9 cellular contexts compared by ENCODE assay signal in genomic region chr14:56580317-56580711, GRCh38. TPM values are rescaled to one million over a fixed set of nuclear protein-coding genes. Genes with fewer than 3 reads are reported as not detected.
A peak's percentile ranks its signal among the peaks of the same experiment; 100 is the strongest.
DNase-seq lines count a peak whose midpoint lies in the region; ATAC-seq, FAIRE-seq and TF ChIP-seq lines count a peak whose summit lies in the region.
"Had no signal": no experiment of that assay in that cellular context is flagged by ENCODE, and none has a peak within 500 bp of the region (broad histone marks: within the 10 kb centered on the region; RNA-seq: fewer than 3 reads in every experiment).

No MANE protein-coding gene starts in this region.

- H2AFZ ChIP-seq in astrocyte (ENCODE audit: low read depth, low read length) (peak overlapping the region; percentile 95), mesenchymal stem cell (ENCODE audit: low read depth, low read length) (no peak overlapping the region)

- H3K79me2 ChIP-seq in astrocyte (ENCODE audit: insufficient read depth, low read length) = peaks cover 40% of the 10 kb centered on the region

- no peak overlapping the region for H3K14ac ChIP-seq in mesenchymal stem cell (ENCODE audit: low read length in 2 of 2)

- H3K27ac ChIP-seq in HUES48 (ENCODE audit: low read depth, low read length) (peak overlapping the region; percentile 87), astrocyte (ENCODE audit: low read depth, low read length) (peak overlapping the region; percentile 93), mesenchymal stem cell (ENCODE audit: low read length, poor library complexity, severe bottlenecking) (no peak overlapping the region)

- H2BK5ac ChIP-seq in mesenchymal stem cell (ENCODE audit: low read depth, low read length, poor library complexity, severe bottlenecking) = no peak overlapping the region

- H3K4me3 Mint-ChIP-seq in astrocyte (ENCODE audit: unreplicated experiment) = peak overlapping the region; percentile 98

- peaks cover 17% of the 10 kb centered on the region for H3K79me1 ChIP-seq in mesenchymal stem cell (replicated peaks; ENCODE audit: low read length, poor library complexity, severe bottlenecking)

- no peak overlapping the region for H3K18ac ChIP-seq in mesenchymal stem cell (ENCODE audit: low read depth in 1 of 2, low read length in 2 of 2)

- H2BK15ac ChIP-seq in mesenchymal stem cell (ENCODE audit: low read depth, poor library complexity, severe bottlenecking) = no peak overlapping the region

- H3K9ac ChIP-seq in HUES48 (ENCODE audit: low read depth, low read length) (peak overlapping the region; percentile 99), astrocyte (ENCODE audit: low read length) (peak overlapping the region; percentile 94), mesenchymal stem cell (ENCODE audit: low read length) (peak overlapping the region; percentile 97)

- H3K9me3 ChIP-seq in HUES48 (ENCODE audit: control insufficient read depth, insufficient read depth, low read length) (no peaks in the 10 kb centered on the region), astrocyte (ENCODE audit: insufficient read depth, low read depth, low read length) (no peaks in the 10 kb centered on the region), mesenchymal stem cell (ENCODE audit: control insufficient read depth, low read length) (no peaks in the 10 kb centered on the region)

- no peak overlapping the region for H3K4ac ChIP-seq in mesenchymal stem cell (ENCODE audit: low read depth in 1 of 2, low read length in 2 of 2)

- peaks cover 41% of the 10 kb centered on the region for H4K20me1 ChIP-seq in astrocyte (ENCODE audit: insufficient read depth, low read length)

- H4K8ac ChIP-seq in mesenchymal stem cell (ENCODE audit: low read length) = no peak overlapping the region

- H3K4me2 ChIP-seq in astrocyte (ENCODE audit: low read length) = peak overlapping the region; percentile 98
- H3K4me2 ChIP-seq in mesenchymal stem cell (ENCODE audit: low read length, poor library complexity, severe bottlenecking) = peak overlapping the region; percentile 25

- no peak overlapping the region for H2BK12ac ChIP-seq in mesenchymal stem cell (ENCODE audit: low read length in 2 of 2)

- H3K4me1 ChIP-seq in HUES48 (ENCODE audit: control insufficient read depth, insufficient read depth, low read length) = peaks cover 7% of the 10 kb centered on the region; the same call in 1 of the 2 replicates
- peaks cover 11% of the 10 kb centered on the region for H3K4me1 ChIP-seq in astrocyte (ENCODE audit: insufficient read depth, low read length)
- H3K4me1 ChIP-seq in mesenchymal stem cell (ENCODE audit: control insufficient read depth, insufficient read depth, low read depth, low read length) = peaks cover 4% of the 10 kb centered on the region

- no peak overlapping the region for H2AK5ac ChIP-seq in mesenchymal stem cell (ENCODE audit: low read length, severe bottlenecking)

- H3K4me3 ChIP-seq in HUES48 (ENCODE audit: low read depth, low read length) (peak overlapping the region; percentile 86), astrocyte (ENCODE audit: insufficient read depth, low read depth, low read length) (peak overlapping the region; percentile 98), mesenchymal stem cell (ENCODE audit: insufficient read depth in 1 of 2, low read depth in 1 of 2, low read length in 2 of 2) (peak overlapping the region; percentile 97 to 100)

- no peaks in the 10 kb centered on the region for H3K9me3 Mint-ChIP-seq in astrocyte (ENCODE audit: unreplicated experiment)

- FAIRE-seq in astrocyte (lab: Jason Lieb, UNC) = no peak
- FAIRE-seq: TTC549 had no signal

- 28% methylated on average over 4 of the region's 6 CpGs for WGBS in mesenchymal stem cell

- H3K36me3 Mint-ChIP-seq in astrocyte (ENCODE audit: low read depth, unreplicated experiment) = no peaks in the 10 kb centered on the region

- ATAC-seq in HG02610 (IDR thresholded peaks at IDR 0.05; ENCODE audit: unreplicated experiment) (no peak), GM18861 (IDR thresholded peaks at IDR 0.05; ENCODE audit: unreplicated experiment) (no peak), GM19035 (IDR thresholded peaks at IDR 0.05; ENCODE audit: unreplicated experiment) (no peak)

- DNase-seq in DMS53 treated with DMSO at 0.1 percent for 48 hours (lab: John Stamatoyannopoulos, UW; ENCODE audit: unreplicated experiment) = peak; percentile 6
- DNase-seq in astrocyte (ENCODE audit: low read depth) = no peak
- no peak for DNase-seq in mesenchymal stem cell
- no peak for DNase-seq in A172 (ENCODE audit: low spot score)

- TF ChIP-seq CTCF in astrocyte (IDR thresholded peaks at IDR 0.05; ENCODE audit: insufficient read depth, low read depth, low read length) = no peak

- H3K27me3 ChIP-seq in HUES48 (ENCODE audit: control insufficient read depth, insufficient read depth, low read length) (no peaks in the 10 kb centered on the region), astrocyte (ENCODE audit: insufficient read depth, low read length) (peaks cover 2% of the 10 kb centered on the region), mesenchymal stem cell (ENCODE audit: control insufficient read depth in 1 of 2, insufficient read depth in 1 of 2, low read length in 2 of 2) (no peaks in the 10 kb centered on the region)

- H4K91ac ChIP-seq in mesenchymal stem cell (ENCODE audit: low read length) = no peak overlapping the region

- no peak overlapping the region for H3K23ac ChIP-seq in mesenchymal stem cell (ENCODE audit: low read length in 2 of 2)

- no peaks in the 10 kb centered on the region for H3K27me3 Mint-ChIP-seq in astrocyte (ENCODE audit: low read depth, unreplicated experiment)

- H3K4me1 Mint-ChIP-seq in astrocyte (ENCODE audit: low read depth, unreplicated experiment) = peaks cover 15% of the 10 kb centered on the region

- H3K36me3 ChIP-seq in HUES48 (ENCODE audit: control insufficient read depth, insufficient read depth, low read length) (no peaks in the 10 kb centered on the region), astrocyte (ENCODE audit: insufficient read depth, low read length) (no peaks in the 10 kb centered on the region), mesenchymal stem cell (ENCODE audit: control insufficient read depth in 1 of 2, insufficient read depth in 2 of 2, low read depth in 1 of 2, low read length in 2 of 2) (peaks cover 0 to 1% of the 10 kb centered on the region in 2 experiments)

- H2BK120ac ChIP-seq in mesenchymal stem cell (ENCODE audit: low read depth, low read length) = no peak overlapping the region

- H3K27ac Mint-ChIP-seq in astrocyte (ENCODE audit: unreplicated experiment) = peak overlapping the region; percentile 92

RNA-seq across cellular contexts. Expression of gene TMEM260, which starts 0.7 kb away (rescaled TPM):
- total RNA-seq in astrocyte = 18.1 and 20.6 TPM in 2 replicates
- polyA plus RNA-seq in mesenchymal stem cell (2013, experiment 1 of 2) = 15.2 TPM
- 16.4 TPM for polyA plus RNA-seq in mesenchymal stem cell (2013, experiment 2 of 2)
- total RNA-seq in A172 (2014; rRNA removed; shearing (Covaris generic)) = 6.9 and 15.6 TPM in 2 replicates
